2 cellular contexts compared by ENCODE assay signal in the genomic region with DNA sequence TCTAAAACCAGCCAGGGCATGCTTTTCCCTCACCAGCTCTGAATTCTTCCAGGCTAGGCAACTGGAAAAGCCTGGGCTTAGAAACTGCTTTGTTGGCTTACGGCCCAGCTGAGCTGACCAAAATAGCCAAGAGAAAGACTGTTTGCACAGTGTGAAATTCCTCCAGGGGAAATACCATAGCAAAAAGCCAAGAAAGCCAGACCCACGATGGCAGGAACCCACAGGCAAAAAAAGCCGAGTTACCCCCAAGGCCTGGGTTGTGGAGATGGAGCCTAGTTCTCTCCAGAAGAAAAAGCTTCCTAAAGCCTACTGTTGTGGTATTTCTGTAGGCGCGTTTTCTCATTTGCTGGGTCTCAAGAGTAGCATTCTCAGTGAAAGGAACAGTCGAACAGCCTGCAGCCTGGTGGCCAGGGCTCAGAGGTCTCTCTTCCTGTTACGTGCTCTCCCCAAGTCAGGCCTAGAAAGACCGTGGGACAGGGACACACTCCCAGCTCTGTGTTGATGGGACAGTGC.
TF ChIP-seq lines count a peak whose summit lies in the region.

No MANE protein-coding gene starts in this region.

TF ChIP-seq in SK-N-SH, 30 proteins besides CTCF, POLR2A, EP300 and RAD21:
- peak; percentile 79 for TF ChIP-seq NFIC (IDR thresholded peaks at IDR 0.05; ENCODE audit: borderline replicate concordance)
- no peak for TF ChIP-seq RXRA (IDR thresholded peaks at IDR 0.05; ENCODE audit: borderline replicate concordance, low read depth)
- no peak for TF ChIP-seq FOXM1 (IDR thresholded peaks at IDR 0.05; ENCODE audit: low read depth)
- TF ChIP-seq, protein P1, sequence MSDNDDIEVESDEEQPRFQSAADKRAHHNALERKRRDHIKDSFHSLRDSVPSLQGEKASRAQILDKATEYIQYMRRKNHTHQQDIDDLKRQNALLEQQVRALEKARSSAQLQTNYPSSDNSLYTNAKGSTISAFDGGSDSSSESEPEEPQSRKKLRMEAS (IDR thresholded peaks at IDR 0.05; ENCODE audit: low read depth) = peak; percentile 46; the same call in 1 of the 2 replicates
- peak; percentile 35; the same call in 1 of the 2 replicates for TF ChIP-seq POLR2AphosphoS5 (IDR thresholded peaks at IDR 0.05; ENCODE audit: low read depth, low read length)
- TF ChIP-seq TCF12 (IDR thresholded peaks at IDR 0.05) = no peak
TF ChIP-seq in SK-N-SH: peak in this region for 3.

TF ChIP-seq in GM12891, 5 proteins besides CTCF, POLR2A, EP300 and RAD21:
- TF ChIP-seq PAX5 (IDR thresholded peaks at IDR 0.05; ENCODE audit: insufficient read depth, low read length, severe bottlenecking) (no peak), TAF1 (IDR thresholded peaks at IDR 0.05; ENCODE audit: low read depth, low read length) (no peak), POLR2AphosphoS5 (IDR thresholded peaks at IDR 0.05; ENCODE audit: low read depth, low read length) (no peak), POU2F2 (IDR thresholded peaks at IDR 0.05; ENCODE audit: low read depth, low read length) (no peak), SPI1 (IDR thresholded peaks at IDR 0.05; ENCODE audit: low read depth, low read length) (no peak)
TF ChIP-seq in GM12891: peak in this region for 0.
